ENCODE assay signal across 24 cellular contexts in the genomic region with DNA sequence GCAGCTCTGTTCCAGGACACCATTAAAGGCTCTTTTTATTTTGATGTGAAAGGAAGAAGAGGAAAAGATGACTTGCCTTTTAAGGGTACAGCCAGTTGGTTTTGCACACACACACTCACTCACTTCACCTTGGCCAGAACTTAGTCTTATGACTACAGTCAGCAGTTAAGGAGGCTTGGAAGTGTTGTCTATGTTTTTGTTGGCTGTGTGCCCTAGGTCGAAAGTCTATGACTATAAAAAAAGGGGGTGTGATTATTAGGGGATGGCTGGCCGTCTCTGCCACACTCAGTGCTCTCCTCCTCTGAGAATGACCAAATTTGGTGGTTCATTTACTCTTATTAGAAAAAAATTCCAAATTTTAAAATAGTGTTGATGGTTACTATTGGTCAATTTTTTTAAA.
A peak's percentile ranks its signal among the peaks of the same experiment; 100 is the strongest.
DNase-seq lines count a peak whose midpoint lies in the region; ATAC-seq, FAIRE-seq and TF ChIP-seq lines count a peak whose summit lies in the region.
"Had no signal": no experiment of that assay in that cellular context is flagged by ENCODE, and none has a peak within 500 bp of the region (broad histone marks: within the 10 kb centered on the region; RNA-seq: fewer than 3 reads in every experiment).

No MANE protein-coding gene starts in this region.

- POLR2A ChIA-PET in HEK293T (lab: Yijun Ruan, JAX) = no interaction called here

- no peak for FAIRE-seq in frontal cortex (lab: Jason Lieb, UNC)

- no peaks in the 10 kb centered on the region for H3K27me3 ChIP-seq in H7 (ENCODE audit: control insufficient read depth, insufficient read depth, low read length)
- H3K27me3 ChIP-seq: adrenal gland, sigmoid colon had no signal

- no peak overlapping the region for H3K27ac ChIP-seq in caudate nucleus (ENCODE audit: low read depth, low read length)
- H3K27ac ChIP-seq: adrenal gland, parathyroid adenoma, sigmoid colon had no signal

- H3K36me3 ChIP-seq in H7 (replicated peaks; ENCODE audit: control insufficient read depth, insufficient read depth, low read length) = no peaks in the 10 kb centered on the region
- H3K36me3 ChIP-seq: adrenal gland, sigmoid colon had no signal

- H3K9me3 Mint-ChIP-seq in activated T-helper 17 cell treated with anti-CD3 and anti-CD28 coated beads, Interleukin-2, amount 50 U/mL, for 72 hours = no peaks in the 10 kb centered on the region
- H3K9me3 Mint-ChIP-seq: effector memory CD8-positive, alpha-beta T cell; stimulated activated naive B cell treated with anti-CD40 and anti-IgM and Interleukin-4, amounts not matched to agents 10 μg/mL and 1 μg/mL and 100 μg/mL, for 72 hours; T-helper 1 cell treated with Interleukin-12 subunit alpha and Interleukin-12 subunit beta and Interleukin-4 antibody, amounts not matched to agents 30 μg/mL and 1 μg/mL, for 36 hours had no signal

- no peak overlapping the region for H3K4me3 ChIP-seq in H7 (ENCODE audit: insufficient read depth, low read depth, low read length)
- H3K4me3 ChIP-seq: adrenal gland, sigmoid colon had no signal

- H3K36me3 Mint-ChIP-seq in activated T-helper 17 cell treated with anti-CD3 and anti-CD28 coated beads, Interleukin-2, amount 50 U/mL, for 72 hours (ENCODE audit: low read depth) = no peaks in the 10 kb centered on the region
- H3K36me3 Mint-ChIP-seq: natural killer cell; stimulated activated naive B cell treated with anti-CD40 and anti-IgM and Interleukin-4, amounts not matched to agents 10 μg/mL and 1 μg/mL and 100 μg/mL, for 72 hours had no signal

- intact Hi-C loops in left colon (cut with DNase I, micrococcal nuclease) = no loop called here

- DNase-seq in Caki2 (ENCODE audit: low read depth) (peak; percentile 79), HEK293T (ENCODE audit: extremely low spot score) (peak; percentile 14), astrocyte of the hippocampus (ENCODE audit: low read depth, low spot score) (peak; percentile 41), left colon (peak in 1 of 2 donors; percentile 10), H7 (no peak), caudate nucleus (lab: John Stamatoyannopoulos, UW) (no peak), frontal cortex (ENCODE audit: low spot score in 2 of 2) (no peak)
- DNase-seq: activated CD4-positive, alpha-beta T cell treated with anti-CD3 and anti-CD28 coated beads, Interleukin-2, amount 50 U/mL, for 1 hour; activated gamma-delta T cell; adrenal gland; CD4-positive, alpha-beta T cell; cerebellar nuclear complex; effector memory CD8-positive, alpha-beta T cell; head of caudate nucleus; mammary epithelial cell; natural killer cell; NCI-H1930; NCI-H526 treated with DMSO at 0.1 percent for 48 hours; OCI-M1; sigmoid colon; stimulated activated naive B cell treated with anti-CD40 and anti-IgM and Interleukin-4, amounts not matched to agents 10 μg/mL and 1 μg/mL and 100 μg/mL, for 72 hours had no signal

- peaks cover 7% of the 10 kb centered on the region for H3K27me3 Mint-ChIP-seq in activated T-helper 17 cell treated with anti-CD3 and anti-CD28 coated beads, Interleukin-2, amount 50 U/mL, for 72 hours
- H3K27me3 Mint-ChIP-seq: effector memory CD8-positive, alpha-beta T cell had no signal

- CTCF ChIA-PET in HEK293T (lab: Yijun Ruan, JAX) = no interaction called here

- no peaks in the 10 kb centered on the region for H3K4me1 Mint-ChIP-seq in activated T-helper 17 cell treated with anti-CD3 and anti-CD28 coated beads, Interleukin-2, amount 50 U/mL, for 72 hours
- H3K4me1 Mint-ChIP-seq: natural killer cell; stimulated activated naive B cell treated with anti-CD40 and anti-IgM and Interleukin-4, amounts not matched to agents 10 μg/mL and 1 μg/mL and 100 μg/mL, for 72 hours had no signal

- peak; percentile 94 for ATAC-seq in left colon
- ATAC-seq in activated T-helper 17 cell treated with anti-CD3 and anti-CD28 coated beads, Interleukin-2, amount 50 U/mL, for 72 hours (replicated peaks) = no peak
- ATAC-seq: effector memory CD8-positive, alpha-beta T cell; natural killer cell; stimulated activated naive B cell treated with anti-CD40 and anti-IgM and Interleukin-4, amounts not matched to agents 10 μg/mL and 1 μg/mL and 100 μg/mL, for 72 hours had no signal

- H3K4me3 Mint-ChIP-seq in activated T-helper 17 cell treated with anti-CD3 and anti-CD28 coated beads, Interleukin-2, amount 50 U/mL, for 72 hours = no peak overlapping the region
- H3K4me3 Mint-ChIP-seq: CD4-positive, alpha-beta T cell; effector memory CD8-positive, alpha-beta T cell; natural killer cell; stimulated activated naive B cell treated with anti-CD40 and anti-IgM and Interleukin-4, amounts not matched to agents 10 μg/mL and 1 μg/mL and 100 μg/mL, for 72 hours; T-helper 1 cell treated with Interleukin-12 subunit alpha and Interleukin-12 subunit beta and Interleukin-4 antibody, amounts not matched to agents 30 μg/mL and 1 μg/mL, for 36 hours had no signal

- in situ Hi-C loops in Caki2 (cut with HindIII; ENCODE audit: low pct_unique_long_range_greater_than_20kb, low sequenced_read_pairs) = no loop called here

- H3K27ac Mint-ChIP-seq in activated T-helper 17 cell treated with anti-CD3 and anti-CD28 coated beads, Interleukin-2, amount 50 U/mL, for 72 hours = no peak overlapping the region
- H3K27ac Mint-ChIP-seq: CD4-positive, alpha-beta T cell; effector memory CD8-positive, alpha-beta T cell; natural killer cell; stimulated activated naive B cell treated with anti-CD40 and anti-IgM and Interleukin-4, amounts not matched to agents 10 μg/mL and 1 μg/mL and 100 μg/mL, for 72 hours; T-helper 1 cell treated with Interleukin-12 subunit alpha and Interleukin-12 subunit beta and Interleukin-4 antibody, amounts not matched to agents 30 μg/mL and 1 μg/mL, for 36 hours had no signal

TF ChIP-seq in HEK293T, 16 proteins besides CTCF, POLR2A, EP300 and RAD21:
- TF ChIP-seq BHLHE40 (IDR thresholded peaks at IDR 0.05; ENCODE audit: borderline replicate concordance) = no peak

Comparison
In these comparisons a context has a peak if more than half of its experiments do, and no peak if none do; other contexts are left out.
1. DNase-seq: peak in Caki2 (single experiment), HEK293T (single experiment) and astrocyte of the hippocampus (single experiment); none in H7 (single experiment), caudate nucleus (0 of 61) and frontal cortex (0 of 2).